8 cellular contexts compared by ENCODE assay signal in genomic region chr5:139341187-139341688, GRCh38. TPM values are rescaled to one million over a fixed set of nuclear protein-coding genes. Genes with fewer than 3 reads are reported as not detected.
DNase-seq lines count a peak whose midpoint lies in the region; ATAC-seq, FAIRE-seq and TF ChIP-seq lines count a peak whose summit lies in the region.

No MANE protein-coding gene starts in this region.

- H3K9ac ChIP-seq in PC-3 (ENCODE audit: low read length): peak overlapping the region; percentile 96
- H3K9ac ChIP-seq in endothelial cell of umbilical vein (replicated peaks; ENCODE audit: extremely low read depth, insufficient read depth, low read length): peak overlapping the region; percentile 22

- H3K27ac ChIP-seq in PC-3 (ENCODE audit: low read length) (peak overlapping the region; percentile 9; the same call in 1 of the 2 replicates), endothelial cell of umbilical vein (ENCODE audit: insufficient read depth, low read depth, low read length) (no peak overlapping the region), pancreas (peak overlapping the region in 2 of 4 donors; percentile 98)

- BruUV-seq in PC-3 (replicated peaks; lab: Mats Ljungman, UMichigan) (no TSS peak), endothelial cell of umbilical vein (replicated peaks; lab: Mats Ljungman, UMichigan) (no TSS peak)

- FAIRE-seq in endothelial cell of umbilical vein (lab: Jason Lieb, UNC) (no peak), pancreas (lab: Jason Lieb, UNC) (no peak)

- TF ChIP-seq POLR2A in endothelial cell of umbilical vein (IDR thresholded peaks at IDR 0.05; ENCODE audit: low read depth, low read length): no peak

- H3K4me2 ChIP-seq in PC-3 (ENCODE audit: low read length) (peak overlapping the region; percentile 100), endothelial cell of umbilical vein (ENCODE audit: insufficient read depth, low read length) (peak overlapping the region; percentile 88)

- no peaks in the 10 kb centered on the region for H3K9me3 ChIP-seq in PC-3 (ENCODE audit: low read length)
- H3K9me3 ChIP-seq in endothelial cell of umbilical vein (replicated peaks; ENCODE audit: control insufficient read depth, insufficient read depth, low read length): no peaks in the 10 kb centered on the region
- no peaks in the 10 kb centered on the region for H3K9me3 ChIP-seq in pancreas

- H3K4me1 ChIP-seq in PC-3 (ENCODE audit: insufficient read depth, low read length): peaks cover 18% of the 10 kb centered on the region
- H3K4me1 ChIP-seq in endothelial cell of umbilical vein (ENCODE audit: control insufficient read depth, extremely low read depth, insufficient read depth, low read length): peaks cover 7% of the 10 kb centered on the region
- peaks cover 0 to 22% (median 20%) of the 10 kb centered on the region in 3 donors for H3K4me1 ChIP-seq in pancreas

- POLR2A ChIA-PET in PC-3 (lab: Charles Lee; ENCODE audit: unreplicated experiment): interaction anchor here (0.6 kb wide), 1 partner anchor 33 kb away, joined by 3 read pairs; no protein-coding TSS in a partner anchor
- POLR2A ChIA-PET in endothelial cell of umbilical vein (lab: Charles Lee): interaction anchor here (1.1 to 2.6 kb wide), 3 partner anchors 10 to 48 kb away, joined by 4 to 17 read pairs (median 4); partner anchors contain the start of gene MATR3

- H3K36me3 ChIP-seq in PC-3 (ENCODE audit: low read depth, low read length) (no peaks in the 10 kb centered on the region), endothelial cell of umbilical vein (ENCODE audit: control insufficient read depth in 2 of 2, extremely low read depth in 1 of 2, insufficient read depth in 2 of 2, low read length in 2 of 2) (no peaks in the 10 kb centered on the region), pancreas (no peaks in the 10 kb centered on the region)

- peak overlapping the region; percentile 80 for H2AFZ ChIP-seq in PC-3 (ENCODE audit: low read length)
- peak overlapping the region; percentile 52 for H2AFZ ChIP-seq in endothelial cell of umbilical vein (ENCODE audit: low read depth, low read length)

- H3K9me2 ChIP-seq in PC-3 (replicated peaks; ENCODE audit: low read length): no peaks in the 10 kb centered on the region

- no peaks in the 10 kb centered on the region for H3K27me3 ChIP-seq in PC-3 (ENCODE audit: low read length)
- H3K27me3 ChIP-seq in endothelial cell of umbilical vein (ENCODE audit: control insufficient read depth in 2 of 2, insufficient read depth in 2 of 2, low read length in 2 of 2): no peaks in the 10 kb centered on the region
- no peaks in the 10 kb centered on the region for H3K27me3 ChIP-seq in pancreas

- intact Hi-C loops in PC-3 (cut with micrococcal nuclease): loop anchor here (1.0 to 2.0 kb wide), 3 partner anchors 32 to 50 kb away; partner anchors contain the start of gene MATR3
- intact Hi-C loops in endothelial cell of umbilical vein (cut with micrococcal nuclease): no loop called here
- intact Hi-C loops in pancreas (cut with DNase I): no loop called here

- dilution Hi-C loops in endothelial cell of umbilical vein (cut with MboI; ENCODE audit: extremely low pct_ligation_motif_present, low sequenced_read_pairs): no loop called here

- peaks cover 33% of the 10 kb centered on the region for H4K20me1 ChIP-seq in PC-3 (ENCODE audit: low read length)
- no peaks in the 10 kb centered on the region for H4K20me1 ChIP-seq in endothelial cell of umbilical vein (replicated peaks; ENCODE audit: control insufficient read depth, extremely low read depth, insufficient read depth, low read length)

- TF ChIP-seq CTCF in GM12865 (IDR thresholded peaks at IDR 0.05; ENCODE audit: insufficient read depth, low read depth, low read length, missing control alignments): no peak
- no peak for TF ChIP-seq CTCF in PC-3 (conservative IDR thresholded peaks at IDR 0.05; ENCODE audit: low read depth, low read length)
- no peak for TF ChIP-seq CTCF in endothelial cell of umbilical vein (IDR thresholded peaks at IDR 0.05; ENCODE audit: extremely low read depth in 1 of 2, insufficient read depth in 1 of 2, low read depth in 1 of 2, low read length in 2 of 2)
- no peak for TF ChIP-seq CTCF in pancreas (IDR thresholded peaks at IDR 0.05)

- DNase-seq in GM12865 (ENCODE audit: low read depth): no peak
- no peak for DNase-seq in PC-3
- DNase-seq in endothelial cell of umbilical vein (ENCODE audit: low read depth, low spot score): no peak
- no peak for DNase-seq in pancreas
- DNase-seq in occipital lobe (lab: John Stamatoyannopoulos, UW): no peak
- DNase-seq in kidney tubule cell (ENCODE audit: low spot score): no peak
- no peak for DNase-seq in hepatic stellate cell (ENCODE audit: low spot score)

- H3K79me2 ChIP-seq in PC-3 (ENCODE audit: low read length) (peaks cover 46% of the 10 kb centered on the region), endothelial cell of umbilical vein (ENCODE audit: control insufficient read depth, insufficient read depth, low read length) (peaks cover 38% of the 10 kb centered on the region)

- CTCF ChIA-PET in PC-3 (lab: Charles Lee) (no interaction called here), endothelial cell of umbilical vein (lab: Charles Lee) (interaction anchor here (0.7 to 2.0 kb wide), 7 partner anchors 9 to 762 kb away, joined by 3 to 12 read pairs (median 4); partner anchors contain the start of gene MATR3)

- H3K4me3 ChIP-seq in GM12865 (ENCODE audit: low read depth, low read length) (peak overlapping the region; percentile 87), PC-3 (ENCODE audit: low read length) (peak overlapping the region; percentile 96), endothelial cell of umbilical vein (replicated peaks in 1 of 3; ENCODE audit: insufficient read depth in 1 of 3, low read depth in 1 of 3, low read length in 3 of 3) (peak overlapping the region; percentile 5 to 98 (median 57)), pancreas (peak overlapping the region in 3 of 4 donors; percentile 71 to 86 (median 75))

- H3K9me1 ChIP-seq in endothelial cell of umbilical vein (replicated peaks; ENCODE audit: control insufficient read depth, extremely low read depth, insufficient read depth, low read length): no peaks in the 10 kb centered on the region

- H3F3A ChIP-seq in PC-3 (ENCODE audit: low read length, unreplicated experiment): no peaks in the 10 kb centered on the region

- 1% methylated on average over 17 of the region's 17 CpGs for WGBS in pancreas, 2 donors

- no peak for ATAC-seq in PC-3
- ATAC-seq in pancreas: peak in 1 of 4 donors; percentile 4
- no peak for ATAC-seq in esophagus mucosa

RNA-seq across cellular contexts. Expression of gene PAIP2, which starts 0.4 kb away (rescaled TPM):
- total RNA-seq in PC-3 (2014; rRNA removed) (35.1 and 39.3 TPM in 2 replicates), endothelial cell of umbilical vein (75.2 and 80.4 TPM in 2 replicates), pancreas (10 to 100 TPM; 18.2 to 33.7 (median 27.3) TPM), esophagus mucosa (38.1 TPM), occipital lobe (111 TPM)
- polyA plus RNA-seq in endothelial cell of umbilical vein (39.1 and 52.1 TPM in 2 replicates), pancreas (10 to 100 TPM; 23.8 to 57.4 TPM)
- polyA plus RNA-seq in endothelial cell of umbilical vein (2011; cell fraction: cytosol; rRNA removed): 78.7 and 79.3 TPM in 2 replicates
- 41.8 and 51.5 TPM in 2 replicates for polyA plus RNA-seq in endothelial cell of umbilical vein (2011; cell fraction: nucleus; rRNA removed)
- polyA plus RNA-seq in endothelial cell of umbilical vein (2012): 61.5 and 92.1 TPM in 2 replicates
- polyA minus RNA-seq in endothelial cell of umbilical vein: 34.6 and 41.8 TPM in 2 replicates
- polyA minus RNA-seq in endothelial cell of umbilical vein (2011; cell fraction: cytosol; rRNA and poly(A)+ RNA removed): 89.3 TPM
- polyA minus RNA-seq in endothelial cell of umbilical vein (2011; cell fraction: nucleus; rRNA and poly(A)+ RNA removed): 47.2 and 49.0 TPM in 2 replicates

RNA-seq across cellular contexts. Expression of gene SLC23A1, which starts 41.9 kb away (rescaled TPM):
- total RNA-seq in PC-3 (2014; rRNA removed) (not detected in 2 replicates), endothelial cell of umbilical vein (not detected in 2 replicates), pancreas (1 to 10 TPM in 4 of 6 donors, under 1 TPM in 2; 0.49 to 1.6 (median 1.2) TPM), esophagus mucosa (0.28 TPM), occipital lobe (not detected)
- polyA plus RNA-seq in endothelial cell of umbilical vein (not detected in 2 replicates), pancreas (1 to 10 TPM; 1.7 to 2.1 TPM)
- polyA plus RNA-seq in endothelial cell of umbilical vein (2011; cell fraction: cytosol; rRNA removed): not detected in 2 replicates
- not detected in 2 replicates for polyA plus RNA-seq in endothelial cell of umbilical vein (2011; cell fraction: nucleus; rRNA removed)
- polyA plus RNA-seq in endothelial cell of umbilical vein (2012): not detected in 2 replicates
- polyA minus RNA-seq in endothelial cell of umbilical vein: 0.11 TPM in 1 of 2 replicates, not detected in the other
- polyA minus RNA-seq in endothelial cell of umbilical vein (2011; cell fraction: cytosol; rRNA and poly(A)+ RNA removed): 7.2 TPM
- not detected in 2 replicates for polyA minus RNA-seq in endothelial cell of umbilical vein (2011; cell fraction: nucleus; rRNA and poly(A)+ RNA removed)

RNA-seq across cellular contexts. Expression of gene MATR3, which starts 47.7 kb away (rescaled TPM):
- total RNA-seq in PC-3 (2014; rRNA removed) (139 and 162 TPM in 2 replicates), endothelial cell of umbilical vein (158 and 164 TPM in 2 replicates), pancreas (100 to 1,000 TPM in 1 of 6 donors, 10 to 100 TPM in 5; 52.5 to 101 (median 77.6) TPM), esophagus mucosa (60.5 TPM), occipital lobe (769 TPM)
- polyA plus RNA-seq in endothelial cell of umbilical vein (52.7 and 64.0 TPM in 2 replicates), pancreas (100 to 1,000 TPM in 1 of 2 donors, 10 to 100 TPM in 1; 47.0 to 104 TPM)
- polyA plus RNA-seq in endothelial cell of umbilical vein (2011; cell fraction: cytosol; rRNA removed): 56.4 and 66.4 TPM in 2 replicates
- 119 and 154 TPM in 2 replicates for polyA plus RNA-seq in endothelial cell of umbilical vein (2011; cell fraction: nucleus; rRNA removed)
- 154 and 212 TPM in 2 replicates for polyA plus RNA-seq in endothelial cell of umbilical vein (2012)
- polyA minus RNA-seq in endothelial cell of umbilical vein: 251 and 281 TPM in 2 replicates
- 119 TPM for polyA minus RNA-seq in endothelial cell of umbilical vein (2011; cell fraction: cytosol; rRNA and poly(A)+ RNA removed)
- 181 and 260 TPM in 2 replicates for polyA minus RNA-seq in endothelial cell of umbilical vein (2011; cell fraction: nucleus; rRNA and poly(A)+ RNA removed)

RNA-seq across cellular contexts. Expression of gene MZB1, which starts 48.5 kb away (rescaled TPM):
- total RNA-seq in PC-3 (2014; rRNA removed) (0.22 and 1.0 TPM in 2 replicates), endothelial cell of umbilical vein (not detected in 2 replicates), pancreas (10 to 100 TPM in 1 of 6 donors, under 1 TPM in 3, not detected in 2; 0.28 to 11.6 (median 0.71) TPM), esophagus mucosa (3.3 TPM), occipital lobe (not detected)
- polyA plus RNA-seq in endothelial cell of umbilical vein (0.06 TPM in 1 of 2 replicates, not detected in the other), pancreas (under 1 TPM in 1 of 2 donors, not detected in 1; 0.28 TPM)
- polyA plus RNA-seq in endothelial cell of umbilical vein (2011; cell fraction: cytosol; rRNA removed): not detected in 2 replicates
- polyA plus RNA-seq in endothelial cell of umbilical vein (2011; cell fraction: nucleus; rRNA removed): 0.11 TPM in 1 of 2 replicates, not detected in the other
- polyA plus RNA-seq in endothelial cell of umbilical vein (2012): not detected in 2 replicates
- polyA minus RNA-seq in endothelial cell of umbilical vein: 0.21 and 0.51 TPM in 2 replicates
- not detected for polyA minus RNA-seq in endothelial cell of umbilical vein (2011; cell fraction: cytosol; rRNA and poly(A)+ RNA removed)
- 0.53 and 0.67 TPM in 2 replicates for polyA minus RNA-seq in endothelial cell of umbilical vein (2011; cell fraction: nucleus; rRNA and poly(A)+ RNA removed)

RNA-seq across cellular contexts. Expression of gene PROB1, which starts 53.7 kb away (rescaled TPM):
- total RNA-seq in PC-3 (2014; rRNA removed) (1.9 and 2.2 TPM in 2 replicates), endothelial cell of umbilical vein (1.9 and 2.4 TPM in 2 replicates), pancreas (under 1 TPM; 0.19 to 0.38 (median 0.31) TPM), esophagus mucosa (1.9 TPM), occipital lobe (0.16 TPM)
- polyA plus RNA-seq in endothelial cell of umbilical vein (0.40 and 0.47 TPM in 2 replicates), pancreas (under 1 TPM; 0.34 to 0.38 TPM)
- 0.28 and 0.48 TPM in 2 replicates for polyA plus RNA-seq in endothelial cell of umbilical vein (2011; cell fraction: cytosol; rRNA removed)
- 0.64 and 0.71 TPM in 2 replicates for polyA plus RNA-seq in endothelial cell of umbilical vein (2011; cell fraction: nucleus; rRNA removed)
- polyA plus RNA-seq in endothelial cell of umbilical vein (2012): 0.12 TPM in 2 replicates
- 0.12 and 0.38 TPM in 2 replicates for polyA minus RNA-seq in endothelial cell of umbilical vein
- polyA minus RNA-seq in endothelial cell of umbilical vein (2011; cell fraction: cytosol; rRNA and poly(A)+ RNA removed): 1.0 TPM
- 0.38 and 0.91 TPM in 2 replicates for polyA minus RNA-seq in endothelial cell of umbilical vein (2011; cell fraction: nucleus; rRNA and poly(A)+ RNA removed)
